ENCODE assay signal across 8 cellular contexts in genomic region chr5:55407059-55407684, GRCh38.
DNase-seq lines count a peak whose midpoint lies in the region; ATAC-seq and TF ChIP-seq lines count a peak whose summit lies in the region.

No MANE protein-coding gene starts in this region.

- no peak for TF ChIP-seq POLR2A in right lobe of liver (IDR thresholded peaks at IDR 0.05)

- TF ChIP-seq CTCF in right lobe of liver (IDR thresholded peaks at IDR 0.05): peak; percentile 64 to 82 (median 74)

- ATAC-seq in right lobe of liver: peak; percentile 87 to 93 (median 92)
- no peak for ATAC-seq in GM21360 (IDR thresholded peaks at IDR 0.05; ENCODE audit: unreplicated experiment)
- ATAC-seq in HG02852 (IDR thresholded peaks at IDR 0.05; ENCODE audit: unreplicated experiment): no peak

- no peaks in the 10 kb centered on the region for H3K9me3 ChIP-seq in right lobe of liver

- peaks cover 0 to 29% (median 3%) of the 10 kb centered on the region in 4 donors for H3K36me3 ChIP-seq in right lobe of liver

- intact Hi-C loops in right lobe of liver (cut with DNase I): no loop called here

- H3K27ac ChIP-seq in right lobe of liver: no peak overlapping the region

- DNase-seq in NCI-H2227 (lab: John Stamatoyannopoulos, UW; ENCODE audit: unreplicated experiment) (peak; percentile 3), NCI-H2227 treated with DMSO at 0.1 percent for 48 hours (lab: John Stamatoyannopoulos, UW) (no peak), NCI-H1694 treated with DMSO at 0.1 percent for 48 hours (lab: John Stamatoyannopoulos, UW) (peak; percentile 53), cerebellum (ENCODE audit: low spot score) (peak; percentile 12), right lobe of liver (no peak)
- DNase-seq in NK-92 treated with Interleukin-12 subunit alpha and Interleukin-12 subunit beta, amount 100 ng/mL, for 24 hours (lab: John Stamatoyannopoulos, UW): no peak

- H3K27me3 ChIP-seq in right lobe of liver: no peaks in the 10 kb centered on the region

- H3K4me1 ChIP-seq in right lobe of liver: peaks cover 0 to 4% (median 1%) of the 10 kb centered on the region in 4 donors

- no peak overlapping the region for H3K4me3 ChIP-seq in right lobe of liver

- 42% methylated on average over 1 of the region's 1 CpG for WGBS in right lobe of liver (ENCODE audit: insufficient coverage, low coverage, low lambda C conversion rate, missing lambda C conversion rate)

Comparison
In these comparisons a context has a peak if more than half of its experiments do, and no peak if none do; other contexts are left out.
1. DNase-seq: peak in NCI-H2227 (single experiment), NCI-H1694 treated with DMSO at 0.1 percent for 48 hours (single experiment) and cerebellum (single experiment); none in NCI-H2227 treated with DMSO at 0.1 percent for 48 hours (single experiment), right lobe of liver (0 of 3) and NK-92 treated with Interleukin-12 subunit alpha and Interleukin-12 subunit beta, amount 100 ng/mL, for 24 hours (single experiment).
2. ATAC-seq: peak in right lobe of liver (4 of 4); none in GM21360 (single experiment) and HG02852 (single experiment).